ENCODE assay signal across 8 cellular contexts in the genomic region with DNA sequence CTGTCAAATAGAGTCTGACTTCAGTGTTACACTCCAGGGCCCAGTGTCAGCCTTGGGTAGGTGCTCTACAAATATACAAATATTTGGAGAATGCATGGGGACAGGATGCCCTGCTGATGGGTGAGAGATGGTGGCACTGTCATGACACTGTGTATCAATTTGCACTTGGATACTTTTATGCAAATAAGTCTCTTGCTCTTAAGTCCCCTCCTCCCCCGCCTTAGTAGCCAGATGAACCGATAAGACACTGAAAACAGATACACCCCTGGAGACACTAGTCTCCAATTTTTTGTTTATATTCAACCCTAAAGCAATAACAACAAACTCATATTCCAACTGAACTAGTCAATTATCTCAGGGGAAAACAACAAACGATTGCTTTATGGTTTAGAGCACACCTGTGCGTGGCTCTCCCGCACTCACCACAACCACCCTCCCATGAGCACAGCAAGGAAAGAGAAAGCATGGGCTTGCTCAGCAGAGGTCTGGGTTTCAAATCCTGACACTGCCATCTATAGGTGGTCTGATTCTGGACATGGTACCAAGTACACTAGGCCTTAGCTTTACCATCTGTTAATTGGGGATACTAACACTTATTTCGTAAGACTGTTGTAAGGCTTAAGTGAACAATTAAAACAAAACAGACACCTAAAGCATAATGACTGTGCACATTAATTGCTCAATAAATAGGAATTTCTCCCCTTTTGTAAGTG. TPM values are rescaled to one million over a fixed set of nuclear protein-coding genes. Genes with fewer than 3 reads are reported as not detected.
DNase-seq lines count a peak whose midpoint lies in the region; ATAC-seq and TF ChIP-seq lines count a peak whose summit lies in the region.

No MANE protein-coding gene starts in this region.

- H3K27ac ChIP-seq in KMS-11 (no peak overlapping the region), upper lobe of left lung (no peak overlapping the region)

- H3K27me3 Mint-ChIP-seq in central memory CD8-positive, alpha-beta T cell, result no peaks in the 10 kb centered on the region

- H3K4me1 ChIP-seq in KMS-11 (ENCODE audit: low read depth, poor library complexity, severe bottlenecking), result peaks cover 35% of the 10 kb centered on the region
- peaks cover 0 to 8% (median 3%) of the 10 kb centered on the region in 4 donors for H3K4me1 ChIP-seq in upper lobe of left lung

- H3K4me3 ChIP-seq in KMS-11 (IDR thresholded peaks at IDR 0.05; ENCODE audit: insufficient read depth, low read depth, low read length) (no peak overlapping the region), upper lobe of left lung (no peak overlapping the region)

- H3K27ac Mint-ChIP-seq in central memory CD8-positive, alpha-beta T cell (ENCODE audit: low read depth), result peak overlapping the region; percentile 27

- H3K9me3 ChIP-seq in upper lobe of left lung, result no peaks in the 10 kb centered on the region

- no peak overlapping the region for H3K4me3 Mint-ChIP-seq in central memory CD8-positive, alpha-beta T cell

- no peak overlapping the region for H3K9ac ChIP-seq in KMS-11

- DNase-seq in GM20000 (ENCODE audit: low spot score), result peak; percentile 67
- no peak for DNase-seq in central memory CD8-positive, alpha-beta T cell (ENCODE audit: low spot score in 2 of 2)
- DNase-seq in DMS79 (lab: John Stamatoyannopoulos, UW), result no peak
- DNase-seq in upper lobe of left lung, result no peak

- H3K79me2 ChIP-seq in KMS-11 (ENCODE audit: insufficient read depth, low read depth), result no peaks in the 10 kb centered on the region

- 78 to 84% methylated on average over 6 of the region's 6 CpGs for WGBS in upper lobe of left lung, 2 donors

- TF ChIP-seq CTCF in GM12872 (IDR thresholded peaks at IDR 0.05; ENCODE audit: insufficient read depth, low read depth, low read length) (peak; percentile 68), GM20000 (IDR thresholded peaks at IDR 0.05; ENCODE audit: extremely low read depth, missing control alignments) (peak; percentile 43), KMS-11 (conservative IDR thresholded peaks at IDR 0.05; ENCODE audit: low read depth, low read length) (peak; percentile 62), upper lobe of left lung (IDR thresholded peaks at IDR 0.05) (no peak)

- no peaks in the 10 kb centered on the region for H4K20me1 ChIP-seq in KMS-11 (ENCODE audit: insufficient read depth)

- no peaks in the 10 kb centered on the region for H3K9me3 Mint-ChIP-seq in central memory CD8-positive, alpha-beta T cell

- H2AFZ ChIP-seq in KMS-11 (ENCODE audit: low read depth), result no peak overlapping the region; the same call in 1 of the 2 replicates

- no peak for TF ChIP-seq EP300 in upper lobe of left lung (IDR thresholded peaks at IDR 0.05)

- ATAC-seq in central memory CD8-positive, alpha-beta T cell (replicated peaks; ENCODE audit: extremely low read depth, poor library complexity, severe bottlenecking), result peak; percentile 28
- ATAC-seq in HG03439 (IDR thresholded peaks at IDR 0.05; ENCODE audit: unreplicated experiment) (no peak), upper lobe of left lung (ENCODE audit: low FRiP score in 2 of 2) (no peak), GM18511 (IDR thresholded peaks at IDR 0.05; ENCODE audit: unreplicated experiment) (no peak)

- peaks cover 12% of the 10 kb centered on the region for H3K4me1 Mint-ChIP-seq in central memory CD8-positive, alpha-beta T cell

- H3K27me3 ChIP-seq in KMS-11 (ENCODE audit: insufficient read depth, low read depth), result no peaks in the 10 kb centered on the region
- no peaks in the 10 kb centered on the region for H3K27me3 ChIP-seq in upper lobe of left lung

- H3K4me2 ChIP-seq in KMS-11, result peak overlapping the region; percentile 25; the same call in 1 of the 2 replicates

- no peaks in the 10 kb centered on the region for H3K36me3 Mint-ChIP-seq in central memory CD8-positive, alpha-beta T cell (ENCODE audit: insufficient read depth)

- H3K36me3 ChIP-seq in KMS-11 (ENCODE audit: insufficient read depth) (no peaks in the 10 kb centered on the region), upper lobe of left lung (no peaks in the 10 kb centered on the region)

- no peak for TF ChIP-seq POLR2A in upper lobe of left lung (IDR thresholded peaks at IDR 0.05)

RNA-seq across cellular contexts. Expression of gene HIVEP3, which starts 50.3 kb away (rescaled TPM):
- 10 to 100 TPM in 5 of 6 donors, 1 to 10 TPM in 1; 9.7 to 23.0 (median 11.6) TPM for total RNA-seq in upper lobe of left lung

Comparison
In these comparisons a context has a peak if more than half of its experiments do, and no peak if none do; other contexts are left out.
1. CTCF ChIP-seq: peak in GM12872 (single experiment), GM20000 (single experiment) and KMS-11 (single experiment); none in upper lobe of left lung (0 of 6).